Comparison of ENCODE assay signal across 1 cellular context in the genomic region with DNA sequence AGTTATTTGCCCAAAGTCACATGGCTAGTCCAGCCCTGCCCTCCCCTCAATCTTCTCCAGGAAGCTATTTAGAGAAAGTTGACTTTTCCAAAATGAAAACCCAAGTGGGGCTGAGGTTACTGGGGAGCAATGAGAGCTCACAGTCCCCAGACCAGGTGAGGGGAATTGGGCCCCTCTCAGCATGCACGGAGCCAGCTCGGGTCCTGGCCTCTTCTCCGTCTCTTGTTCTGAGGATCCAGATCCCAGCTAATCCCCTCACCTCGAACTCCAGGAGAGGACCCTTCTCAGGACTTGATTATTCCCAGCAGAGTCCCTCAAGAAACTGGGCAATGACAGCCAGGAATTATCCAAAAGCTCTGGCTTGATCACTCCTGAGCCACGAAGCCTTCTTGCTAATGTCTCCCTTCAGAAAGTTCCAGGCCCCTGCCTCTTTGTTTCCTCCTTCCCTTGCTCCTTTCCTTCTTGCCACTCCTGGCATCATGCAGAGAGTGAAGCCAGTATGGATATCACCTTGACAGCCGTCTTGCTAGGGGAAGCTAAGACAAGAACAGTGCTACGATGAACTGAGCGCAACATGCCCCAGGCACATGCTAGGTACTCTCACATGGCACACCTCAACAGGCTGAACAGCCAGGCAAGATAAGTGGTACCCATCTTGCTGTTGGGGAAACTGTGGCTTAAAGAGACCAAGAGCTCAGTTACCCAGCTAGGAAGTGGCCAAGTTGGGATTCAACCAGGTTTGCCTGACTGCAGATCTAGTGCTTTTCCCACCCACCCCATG.
TF ChIP-seq lines count a peak whose summit lies in the region.

No MANE protein-coding gene starts in this region.

TF ChIP-seq in H1, 55 proteins besides CTCF, POLR2A, EP300 and RAD21:
- TF ChIP-seq EGR1 (IDR thresholded peaks at IDR 0.05; ENCODE audit: borderline replicate concordance, low read depth, low read length) = no peak
